ENCODE assay signal across 1 cellular context in genomic region chr12:101634724-101635123, GRCh38.
TF ChIP-seq lines count a peak whose summit lies in the region.

No MANE protein-coding gene starts in this region.

TF ChIP-seq in GM12878, 131 proteins besides CTCF, POLR2A, EP300 and RAD21 (continued from another document):
- no peak for TF ChIP-seq CUX1 (IDR thresholded peaks at IDR 0.05; ENCODE audit: insufficient replicate concordance, low read depth, low read length)
- TF ChIP-seq NRF1 (conservative IDR thresholded peaks at IDR 0.05; ENCODE audit: low read depth, low read length) = no peak
- peak; percentile 56 for TF ChIP-seq IKZF1 (conservative IDR thresholded peaks at IDR 0.05)
- no peak for TF ChIP-seq ZSCAN29 (IDR thresholded peaks at IDR 0.05)
- no peak for TF ChIP-seq CBX3 (IDR thresholded peaks at IDR 0.05; ENCODE audit: borderline replicate concordance, low read depth)
- TF ChIP-seq E2F8 (IDR thresholded peaks at IDR 0.05; ENCODE audit: low read depth, partially characterized antibody) = no peak
- no peak for TF ChIP-seq MYB (IDR thresholded peaks at IDR 0.05; ENCODE audit: borderline replicate concordance, low read depth, low read length)
- TF ChIP-seq SMAD5 (IDR thresholded peaks at IDR 0.05; ENCODE audit: low read depth) = no peak
- peak; percentile 77 for TF ChIP-seq TCF7 (IDR thresholded peaks at IDR 0.05; ENCODE audit: borderline replicate concordance)
- no peak for TF ChIP-seq JUND (IDR thresholded peaks at IDR 0.05; ENCODE audit: low read depth, low read length)
- no peak for TF ChIP-seq CHD1 (IDR thresholded peaks at IDR 0.05; ENCODE audit: low read depth, low read length)
- TF ChIP-seq ZBTB4 (CRISPR knock-in tag; IDR thresholded peaks at IDR 0.05) = no peak
- peak; percentile 56; the same call in 1 of the 2 replicates for TF ChIP-seq RELB (IDR thresholded peaks at IDR 0.05; ENCODE audit: low read depth)
- TF ChIP-seq FOS (IDR thresholded peaks at IDR 0.05; ENCODE audit: borderline replicate concordance, extremely low read depth, insufficient read length) = no peak
